Comparison of ENCODE assay signal across 1 cellular context in the genomic region with DNA sequence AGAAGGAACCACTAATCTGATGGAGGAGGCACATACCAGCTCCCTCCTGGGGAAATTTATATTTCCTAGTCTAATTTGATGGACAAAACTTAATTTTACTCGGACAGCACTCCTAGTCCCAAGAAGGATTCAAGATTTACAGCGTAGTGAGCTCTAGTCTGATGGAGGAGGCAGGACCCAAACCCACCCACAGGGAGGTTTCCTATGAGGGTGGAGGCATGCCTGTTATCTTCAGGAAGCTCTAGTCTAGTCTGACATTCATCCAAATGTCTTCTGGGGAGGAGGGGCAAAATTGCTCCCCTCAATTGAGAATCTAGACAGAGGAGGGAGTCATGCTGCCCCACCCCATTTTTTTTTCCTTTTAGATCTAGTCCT.
TF ChIP-seq lines count a peak whose summit lies in the region.

No MANE protein-coding gene starts in this region.

TF ChIP-seq in IMR-90, 13 proteins besides CTCF, POLR2A, EP300 and RAD21:
- TF ChIP-seq NFE2L2 (IDR thresholded peaks at IDR 0.05; ENCODE audit: low read depth, low read length): no peak
- no peak for TF ChIP-seq MAFK (IDR thresholded peaks at IDR 0.05; ENCODE audit: low read depth, low read length)
- no peak for TF ChIP-seq CEBPB (IDR thresholded peaks at IDR 0.05; ENCODE audit: low read depth, low read length)
- TF ChIP-seq RFX5 (IDR thresholded peaks at IDR 0.05; ENCODE audit: low read depth, low read length): no peak
- TF ChIP-seq SMC3 (IDR thresholded peaks at IDR 0.05; ENCODE audit: low read depth, low read length): no peak
- TF ChIP-seq CHD1 (IDR thresholded peaks at IDR 0.05; ENCODE audit: low read depth, low read length): no peak
- TF ChIP-seq MAZ (IDR thresholded peaks at IDR 0.05; ENCODE audit: borderline replicate concordance, low read depth, low read length): no peak
- no peak for TF ChIP-seq MXI1 (IDR thresholded peaks at IDR 0.05; ENCODE audit: borderline replicate concordance, low read depth, low read length)
- TF ChIP-seq BHLHE40 (IDR thresholded peaks at IDR 0.05; ENCODE audit: low read depth, low read length): no peak
